ENCODE assay signal across 1 cellular context in genomic region chr16:16121185-16121727, GRCh38.
A peak's percentile ranks its signal among the peaks of the same experiment; 100 is the strongest.
TF ChIP-seq lines count a peak whose summit lies in the region.

No MANE protein-coding gene starts in this region.

TF ChIP-seq in endothelial cell of umbilical vein, 7 proteins besides CTCF, POLR2A, EP300 and RAD21:
- TF ChIP-seq MAX (IDR thresholded peaks at IDR 0.05; ENCODE audit: insufficient read depth, insufficient read length) (no peak), POLR2AphosphoS5 (IDR thresholded peaks at IDR 0.05; ENCODE audit: insufficient read depth, low read depth, low read length) (peak; percentile 38), EZH2 (IDR thresholded peaks at IDR 0.05; ENCODE audit: borderline replicate concordance, low read depth, low read length, severe bottlenecking) (no peak), MYC (IDR thresholded peaks at IDR 0.05; ENCODE audit: low read depth, low read length) (no peak), JUN (IDR thresholded peaks at IDR 0.05; ENCODE audit: borderline replicate concordance, insufficient read depth, insufficient read length, low read depth) (no peak)
